Comparison of ENCODE assay signal across 8 cellular contexts in the genomic region with DNA sequence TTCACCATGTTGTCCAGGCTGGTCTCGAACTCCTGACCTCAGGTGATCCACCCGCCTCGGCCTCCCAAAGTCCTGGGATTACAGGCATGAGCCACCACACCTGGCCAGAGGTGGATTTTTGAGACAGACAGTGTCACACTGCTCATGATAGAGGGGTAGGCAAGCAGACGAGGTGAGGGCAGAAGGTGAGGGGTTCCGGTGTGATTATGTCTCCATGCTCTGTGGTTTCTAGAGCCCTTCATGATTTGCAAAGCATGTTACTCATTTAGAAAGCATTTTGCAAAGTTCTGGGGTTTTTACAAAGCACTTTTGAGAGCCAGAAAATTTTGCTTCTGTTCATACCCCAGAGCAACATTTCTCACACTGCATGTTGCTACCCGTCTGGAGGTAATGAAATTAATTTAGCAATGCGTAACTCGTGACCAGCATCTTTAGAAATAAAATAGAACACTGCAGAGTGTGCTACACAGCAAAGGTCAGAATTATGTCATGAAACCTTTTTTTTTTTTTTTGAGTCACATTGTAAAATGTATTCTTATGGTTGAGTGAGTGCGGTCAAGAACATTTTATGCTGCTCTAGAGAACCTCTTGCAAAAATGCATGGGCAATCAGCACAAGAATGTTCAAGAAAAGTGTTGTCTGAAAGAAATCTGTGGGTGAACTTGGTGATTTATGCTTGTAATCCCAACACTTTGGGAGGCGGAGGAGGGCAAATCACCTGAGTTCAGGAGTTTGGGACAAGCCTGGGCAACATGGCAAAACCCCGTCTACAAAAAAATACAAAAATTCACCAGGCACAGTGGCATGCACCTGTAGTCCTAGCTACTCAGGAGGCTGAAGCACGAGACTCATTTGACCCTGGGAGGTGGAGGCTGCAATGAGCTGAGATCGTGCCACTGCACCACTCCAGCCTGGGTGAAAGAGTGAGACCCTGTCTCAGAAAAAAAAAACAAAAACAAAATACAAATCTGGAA. TPM values are rescaled to one million over a fixed set of nuclear protein-coding genes. Genes with fewer than 3 reads are reported as not detected.
DNase-seq lines count a peak whose midpoint lies in the region; ATAC-seq and TF ChIP-seq lines count a peak whose summit lies in the region.

No MANE protein-coding gene starts in this region.

- DNase-seq in activated CD8-positive, alpha-beta memory T cell treated with anti-CD3 and anti-CD28 coated beads, Interleukin-2, amount 10 ng/mL, durations not matched to agents 7 days and 5 days = peak; percentile 85
- no peak for DNase-seq in activated CD8-positive, alpha-beta memory T cell treated with anti-CD3 and anti-CD28 coated beads, Interleukin-2, amount 50 U/mL, for 48 hours
- peak; percentile 77 for DNase-seq in activated CD4-positive, alpha-beta memory T cell treated with anti-CD3 and anti-CD28 coated beads for 36 hours
- DNase-seq in natural killer cell treated with Interleukin-12 subunit alpha and Interleukin-12 subunit beta and Interleukin-15 and Interleukin-18, amount 100 ng/mL, for 72 hours (ENCODE audit: low spot score) = no peak
- DNase-seq in H9 (no peak), NCI-H1092 (lab: John Stamatoyannopoulos, UW) (no peak), middle frontal gyrus (ENCODE audit: extremely low spot score, low spot score) (no peak)

- H3K4ac ChIP-seq in H9 (ENCODE audit: low read depth, low read length) = no peak overlapping the region

- intact Hi-C loops in activated CD4-positive, alpha-beta memory T cell treated with anti-CD3 and anti-CD28 coated beads for 36 hours (cut with micrococcal nuclease) = loop anchor here (1.0 to 5.0 kb wide), 7 partner anchors 8 to 293 kb away; a partner anchor contains a TSS

- H2BK5ac ChIP-seq in H9 (ENCODE audit: insufficient read length, low read length) = no peak overlapping the region

- no peak overlapping the region for H3K23ac ChIP-seq in H9 (ENCODE audit: insufficient read length, low read depth, low read length)

- peak; percentile 74 for ATAC-seq in activated CD8-positive, alpha-beta memory T cell treated with anti-CD3 and anti-CD28 coated beads, Interleukin-2, amount 10 ng/mL, durations not matched to agents 7 days and 5 days
- peak; percentile 53 for ATAC-seq in HG02973 (IDR thresholded peaks at IDR 0.05; ENCODE audit: unreplicated experiment)
- peak; percentile 83 to 88 for ATAC-seq in natural killer cell treated with Interleukin-12 subunit alpha and Interleukin-12 subunit beta and Interleukin-15 and Interleukin-18, amount 100 ng/mL, for 72 hours

- no peak overlapping the region for H2AK5ac ChIP-seq in H9 (ENCODE audit: insufficient read length, low read length)

- H4K5ac ChIP-seq in H9 (ENCODE audit: insufficient read length, low read depth, low read length) = no peak overlapping the region

- H3K14ac ChIP-seq in H9 (ENCODE audit: insufficient read depth, low read length) = no peak overlapping the region

- H3K4me3 Mint-ChIP-seq in activated CD8-positive, alpha-beta memory T cell treated with anti-CD3 and anti-CD28 coated beads, Interleukin-2, amount 10 ng/mL, durations not matched to agents 7 days and 5 days = peak overlapping the region; percentile 62
- peak overlapping the region; percentile 49 for H3K4me3 Mint-ChIP-seq in activated CD4-positive, alpha-beta memory T cell treated with anti-CD3 and anti-CD28 coated beads for 36 hours
- H3K4me3 Mint-ChIP-seq in natural killer cell treated with Interleukin-12 subunit alpha and Interleukin-12 subunit beta and Interleukin-15 and Interleukin-18, amount 100 ng/mL, for 72 hours = peak overlapping the region; percentile 75
- no peak overlapping the region for H3K4me3 Mint-ChIP-seq in H9

- no peak overlapping the region for H3K4me2 ChIP-seq in H9 (ENCODE audit: insufficient read depth, insufficient read length, low read length)

- no peak for TF ChIP-seq CTCF in H9 (conservative IDR thresholded peaks at IDR 0.05)

- no peak overlapping the region for H2BK15ac ChIP-seq in H9 (ENCODE audit: low read depth, low read length)

- H3K36me3 Mint-ChIP-seq in activated CD8-positive, alpha-beta memory T cell treated with anti-CD3 and anti-CD28 coated beads, Interleukin-2, amount 10 ng/mL, durations not matched to agents 7 days and 5 days = peaks cover 3% of the 10 kb centered on the region
- H3K36me3 Mint-ChIP-seq in activated CD4-positive, alpha-beta memory T cell treated with anti-CD3 and anti-CD28 coated beads for 36 hours = peaks cover 2% of the 10 kb centered on the region
- H3K36me3 Mint-ChIP-seq in natural killer cell treated with Interleukin-12 subunit alpha and Interleukin-12 subunit beta and Interleukin-15 and Interleukin-18, amount 100 ng/mL, for 72 hours = no peaks in the 10 kb centered on the region
- peaks cover 18 to 20% (median 19%) of the 10 kb centered on the region in 3 experiments for H3K36me3 Mint-ChIP-seq in H9 (ENCODE audit: insufficient read depth in 1 of 3, low read depth in 3 of 3)

- WGBS in H9 (ENCODE audit: extremely low coverage, insufficient read length, low lambda C conversion rate) = no CpG with 5 or more reads among the region's 13 CpGs

- H3K79me2 ChIP-seq in H9 (ENCODE audit: insufficient read depth, low read length) = no peaks in the 10 kb centered on the region

- no peak overlapping the region for H3K27ac ChIP-seq in H9 (ENCODE audit: insufficient read length, low read depth, low read length)

- H3K23me2 ChIP-seq in H9 (ENCODE audit: insufficient read length, low read depth, low read length, poor library complexity, severe bottlenecking) = no peaks in the 10 kb centered on the region

- H3K27me3 ChIP-seq in H9 (ENCODE audit: insufficient read depth, low read length) = no peaks in the 10 kb centered on the region

- H3T11ph ChIP-seq in H9 (ENCODE audit: low read length) = no peak overlapping the region

- no peak overlapping the region for H2BK120ac ChIP-seq in H9 (ENCODE audit: low read depth, low read length, poor library complexity, severe bottlenecking)

- H2BK20ac ChIP-seq in H9 (ENCODE audit: low read depth, low read length, poor library complexity, severe bottlenecking) = no peak overlapping the region

- H2BK12ac ChIP-seq in H9 (ENCODE audit: insufficient read length, low read depth, low read length) = no peak overlapping the region

- no peaks in the 10 kb centered on the region for H3K4me1 ChIP-seq in H9 (ENCODE audit: insufficient read depth, low read length)

- peak overlapping the region; percentile 96 for H3K27ac Mint-ChIP-seq in activated CD8-positive, alpha-beta memory T cell treated with anti-CD3 and anti-CD28 coated beads, Interleukin-2, amount 10 ng/mL, durations not matched to agents 7 days and 5 days
- peak overlapping the region; percentile 88 for H3K27ac Mint-ChIP-seq in activated CD4-positive, alpha-beta memory T cell treated with anti-CD3 and anti-CD28 coated beads for 36 hours
- H3K27ac Mint-ChIP-seq in natural killer cell treated with Interleukin-12 subunit alpha and Interleukin-12 subunit beta and Interleukin-15 and Interleukin-18, amount 100 ng/mL, for 72 hours = peak overlapping the region; percentile 57 to 73
- H3K27ac Mint-ChIP-seq in H9 = peak overlapping the region in 1 of 3 experiments; percentile 31; a peak in 2 of 7 replicates

- no peak overlapping the region for H4K91ac ChIP-seq in H9 (ENCODE audit: insufficient read length, low read depth, low read length)

- POLR2A ChIA-PET in activated CD4-positive, alpha-beta memory T cell treated with anti-CD3 and anti-CD28 coated beads for 36 hours (lab: Charles Lee) = no interaction called here

- no peak overlapping the region for H3K18ac ChIP-seq in H9 (ENCODE audit: insufficient read length, low read depth, low read length)

- CTCF ChIA-PET in activated CD8-positive, alpha-beta memory T cell treated with anti-CD3 and anti-CD28 coated beads, Interleukin-2, amount 10 ng/mL, durations not matched to agents 7 days and 5 days (lab: Charles Lee) = interaction anchor here (0.7 to 1.7 kb wide), 6 partner anchors 15 to 172 kb away, joined by 3 to 6 read pairs (median 4); a partner anchor contains a TSS
- CTCF ChIA-PET in activated CD4-positive, alpha-beta memory T cell treated with anti-CD3 and anti-CD28 coated beads for 36 hours (lab: Charles Lee) = interaction anchor here (0.6 kb wide), 1 partner anchor 43 kb away, joined by 3 read pairs; no protein-coding TSS in a partner anchor

- no peak overlapping the region for H3K9ac ChIP-seq in H9 (ENCODE audit: extremely low read depth, insufficient read length, low read length)

- no peak overlapping the region for H3K56ac ChIP-seq in H9 (ENCODE audit: insufficient read length, low read depth, low read length)

- H3K9me3 Mint-ChIP-seq in activated CD8-positive, alpha-beta memory T cell treated with anti-CD3 and anti-CD28 coated beads, Interleukin-2, amount 10 ng/mL, durations not matched to agents 7 days and 5 days (ENCODE audit: low read depth) = no peaks in the 10 kb centered on the region
- no peaks in the 10 kb centered on the region for H3K9me3 Mint-ChIP-seq in activated CD4-positive, alpha-beta memory T cell treated with anti-CD3 and anti-CD28 coated beads for 36 hours
- no peaks in the 10 kb centered on the region for H3K9me3 Mint-ChIP-seq in natural killer cell treated with Interleukin-12 subunit alpha and Interleukin-12 subunit beta and Interleukin-15 and Interleukin-18, amount 100 ng/mL, for 72 hours
- H3K9me3 Mint-ChIP-seq in H9 = no peaks in the 10 kb centered on the region

- H3K4me1 Mint-ChIP-seq in activated CD8-positive, alpha-beta memory T cell treated with anti-CD3 and anti-CD28 coated beads, Interleukin-2, amount 10 ng/mL, durations not matched to agents 7 days and 5 days = peaks cover 79% of the 10 kb centered on the region
- H3K4me1 Mint-ChIP-seq in activated CD4-positive, alpha-beta memory T cell treated with anti-CD3 and anti-CD28 coated beads for 36 hours (ENCODE audit: low read depth) = peaks cover 58% of the 10 kb centered on the region
- H3K4me1 Mint-ChIP-seq in natural killer cell treated with Interleukin-12 subunit alpha and Interleukin-12 subunit beta and Interleukin-15 and Interleukin-18, amount 100 ng/mL, for 72 hours (ENCODE audit: low read depth in 2 of 2) = peaks cover 33 to 62% of the 10 kb centered on the region in 2 donors
- no peaks in the 10 kb centered on the region for H3K4me1 Mint-ChIP-seq in H9

- peaks cover 19% of the 10 kb centered on the region for H3K27me3 Mint-ChIP-seq in activated CD8-positive, alpha-beta memory T cell treated with anti-CD3 and anti-CD28 coated beads, Interleukin-2, amount 10 ng/mL, durations not matched to agents 7 days and 5 days
- H3K27me3 Mint-ChIP-seq in activated CD4-positive, alpha-beta memory T cell treated with anti-CD3 and anti-CD28 coated beads for 36 hours = peaks cover 3% of the 10 kb centered on the region
- H3K27me3 Mint-ChIP-seq in natural killer cell treated with Interleukin-12 subunit alpha and Interleukin-12 subunit beta and Interleukin-15 and Interleukin-18, amount 100 ng/mL, for 72 hours = peaks cover 0 to 23% of the 10 kb centered on the region in 2 donors
- peaks cover 2% of the 10 kb centered on the region; the same call in 1 of the 2 replicates for H3K27me3 Mint-ChIP-seq in H9 (ENCODE audit: low read depth)

- no peaks in the 10 kb centered on the region for H3K9me3 ChIP-seq in H9 (ENCODE audit: control insufficient read depth, low read depth, low read length)

- H2AFZ ChIP-seq in H9 (ENCODE audit: low read length) = no peak overlapping the region

- no peaks in the 10 kb centered on the region for H4K20me1 ChIP-seq in H9 (ENCODE audit: control insufficient read depth, insufficient read depth, insufficient read length)

- H3K79me1 ChIP-seq in H9 (ENCODE audit: insufficient read depth, low read depth, low read length, poor library complexity, severe bottlenecking) = no peaks in the 10 kb centered on the region

- H4K8ac ChIP-seq in H9 (replicated peaks; ENCODE audit: insufficient read length, low read depth, low read length) = no peak overlapping the region

RNA-seq across cellular contexts. Expression of a gene that starts 58.0 kb away (rescaled TPM):
- 100 to 1,000 TPM; 337 to 497 TPM for total RNA-seq in activated CD8-positive, alpha-beta memory T cell treated with anti-CD3 and anti-CD28 coated beads, Interleukin-2, amount 10 ng/mL, durations not matched to agents 7 days and 5 days
- 100 to 1,000 TPM; 205 TPM for total RNA-seq in activated CD4-positive, alpha-beta memory T cell treated with anti-CD3 and anti-CD28 coated beads for 36 hours
- 100 to 1,000 TPM in 1 of 2 donors, 10 to 100 TPM in 1; 81.4 to 318 TPM for total RNA-seq in natural killer cell treated with Interleukin-12 subunit alpha and Interleukin-12 subunit beta and Interleukin-15 and Interleukin-18, amount 100 ng/mL, for 72 hours
- total RNA-seq in H9 (2021) = 25.7 and 31.1 TPM in 2 replicates

RNA-seq across cellular contexts. Expression of a gene that starts 59.3 kb away (rescaled TPM):
- 100 to 1,000 TPM; 281 to 308 TPM for total RNA-seq in activated CD8-positive, alpha-beta memory T cell treated with anti-CD3 and anti-CD28 coated beads, Interleukin-2, amount 10 ng/mL, durations not matched to agents 7 days and 5 days
- total RNA-seq in activated CD4-positive, alpha-beta memory T cell treated with anti-CD3 and anti-CD28 coated beads for 36 hours = 100 to 1,000 TPM; 273 to 287 TPM
- total RNA-seq in natural killer cell treated with Interleukin-12 subunit alpha and Interleukin-12 subunit beta and Interleukin-15 and Interleukin-18, amount 100 ng/mL, for 72 hours = 100 to 1,000 TPM; 216 to 286 TPM
- 341 and 345 TPM in 2 replicates for total RNA-seq in H9 (2021)

Comparison
In these comparisons a context has a peak if more than half of its experiments do, and no peak if none do; other contexts are left out.
1. DNase-seq: peak in activated CD8-positive, alpha-beta memory T cell treated with anti-CD3 and anti-CD28 coated beads, Interleukin-2, amount 10 ng/mL, durations not matched to agents 7 days and 5 days (single experiment) and activated CD4-positive, alpha-beta memory T cell treated with anti-CD3 and anti-CD28 coated beads for 36 hours (single experiment); none in activated CD8-positive, alpha-beta memory T cell treated with anti-CD3 and anti-CD28 coated beads, Interleukin-2, amount 50 U/mL, for 48 hours (single experiment), natural killer cell treated with Interleukin-12 subunit alpha and Interleukin-12 subunit beta and Interleukin-15 and Interleukin-18, amount 100 ng/mL, for 72 hours (single experiment), H9 (single experiment), NCI-H1092 (single experiment) and middle frontal gyrus (single experiment).
2. H3K4me3 Mint-ChIP-seq: peak in activated CD8-positive, alpha-beta memory T cell treated with anti-CD3 and anti-CD28 coated beads, Interleukin-2, amount 10 ng/mL, durations not matched to agents 7 days and 5 days (single experiment), activated CD4-positive, alpha-beta memory T cell treated with anti-CD3 and anti-CD28 coated beads for 36 hours (single experiment) and natural killer cell treated with Interleukin-12 subunit alpha and Interleukin-12 subunit beta and Interleukin-15 and Interleukin-18, amount 100 ng/mL, for 72 hours (single experiment); none in H9 (0 of 2).
3. Peak in every context shown above with its lines, with median percentiles within 50 percentile points of each other: ATAC-seq.